24 cellular contexts compared by ENCODE assay signal in the genomic region with DNA sequence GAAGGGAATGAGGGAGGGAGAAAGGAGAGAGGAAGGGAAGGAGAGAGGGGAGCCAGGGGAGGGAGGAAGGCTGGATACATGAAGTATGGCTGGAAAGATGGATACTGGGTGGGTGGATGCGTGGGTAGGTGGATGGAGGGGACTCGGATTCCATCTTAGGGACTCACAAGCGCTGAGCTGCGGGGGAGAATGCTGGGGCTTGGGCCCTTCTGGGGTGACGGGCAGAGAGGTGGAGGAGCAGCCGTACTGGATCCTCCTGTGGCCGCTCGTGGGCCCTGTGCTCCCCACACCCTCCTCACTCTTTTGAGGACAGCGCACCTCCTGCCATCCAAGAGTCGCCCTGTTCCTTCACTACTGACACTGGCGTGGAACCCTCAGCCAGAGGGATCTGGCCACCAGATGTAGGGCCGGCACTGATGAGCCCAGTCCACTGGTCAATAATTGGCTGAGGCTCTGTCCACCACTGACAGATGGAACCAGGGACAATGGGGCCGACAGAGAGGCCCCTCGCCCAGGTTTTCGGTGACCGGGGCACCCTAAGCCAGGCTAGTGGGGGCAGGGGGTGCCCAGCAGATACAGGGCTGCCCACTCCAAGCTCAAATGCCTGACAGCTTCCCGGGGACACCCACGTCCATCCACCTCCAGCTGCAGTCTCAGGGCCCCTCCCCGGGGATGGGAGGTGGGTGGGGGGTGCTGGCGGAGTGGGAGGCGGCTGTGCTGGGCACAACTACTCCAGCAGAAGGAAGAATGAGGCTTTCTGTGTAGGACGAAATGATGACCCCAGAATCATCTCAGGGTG. TPM values are rescaled to one million over a fixed set of nuclear protein-coding genes. Genes with fewer than 3 reads are reported as not detected.
"Had no signal": no experiment of that assay in that cellular context is flagged by ENCODE, and none has a peak within 500 bp of the region (broad histone marks: within the 10 kb centered on the region; RNA-seq: fewer than 3 reads in every experiment).

No MANE protein-coding gene starts in this region.

- DNase-seq: activated CD4-positive, alpha-beta T cell treated with anti-CD3 and anti-CD28 coated beads, Interleukin-2, amount 50 U/mL, for 4 hours; amniotic stem cell; effector CD8-positive, alpha-beta T cell; kidney glomerular epithelial cell; nucleus accumbens; stimulated activated CD4-positive, alpha-beta T cell treated with anti-CD3 and anti-CD28 coated beads, Interleukin-4, amount 100 ng/mL, for 1 hour; stimulated activated naive CD8-positive, alpha-beta T cell treated with anti-CD3 and anti-CD28 coated beads, Interleukin-15, amount 100 ng/mL, for 72 hours; WERI-Rb-1 had no signal

- H3K4me1 Mint-ChIP-seq: activated T-helper 17 cell treated with anti-CD3 and anti-CD28 coated beads, Interleukin-2, amount 50 U/mL, for 72 hours had no signal

- H3K9me3 ChIP-seq: gastrocnemius medialis, suprapubic skin had no signal

- H3K9me3 Mint-ChIP-seq: activated naive CD4-positive, alpha-beta T cell treated with anti-CD3 and anti-CD28 coated beads, Interleukin-2, amount 50 U/mL, for 72 hours; activated T-helper 17 cell treated with anti-CD3 and anti-CD28 coated beads, Interleukin-2, amount 50 U/mL, for 72 hours; dendritic cell treated with granulocyte-macrophage colony-stimulating factor and Interleukin-4, amounts not matched to agents 40 ng/mL and 50 ng/mL, for 4 days; stimulated activated naive CD8-positive, alpha-beta T cell treated with anti-CD3 and anti-CD28 coated beads, Interleukin-15, amount 100 ng/mL, for 72 hours; type B pancreatic cell had no signal

- H3K27ac ChIP-seq: gastrocnemius medialis, SK-N-MC, skin epidermis, suprapubic skin, WERI-Rb-1 had no signal

- H3K36me3 Mint-ChIP-seq: activated naive CD4-positive, alpha-beta T cell treated with anti-CD3 and anti-CD28 coated beads, Interleukin-2, amount 50 U/mL, for 72 hours; type B pancreatic cell had no signal

- H3K36me3 ChIP-seq: gastrocnemius medialis, suprapubic skin, WERI-Rb-1 had no signal

- ATAC-seq: activated naive CD4-positive, alpha-beta T cell treated with anti-CD3 and anti-CD28 coated beads, Interleukin-2, amount 50 U/mL, for 72 hours; activated T-helper 17 cell treated with anti-CD3 and anti-CD28 coated beads, Interleukin-2, amount 50 U/mL, for 72 hours; esophagus mucosa; gastrocnemius medialis; right cardiac atrium; stimulated activated naive CD8-positive, alpha-beta T cell treated with anti-CD3 and anti-CD28 coated beads, Interleukin-15, amount 100 ng/mL, for 72 hours had no signal

- H3K4me3 ChIP-seq: gastrocnemius medialis, SK-N-MC, skin epidermis, suprapubic skin had no signal

- H3K4me1 ChIP-seq: gastrocnemius medialis, suprapubic skin had no signal

- H3K27ac Mint-ChIP-seq: activated naive CD4-positive, alpha-beta T cell treated with anti-CD3 and anti-CD28 coated beads, Interleukin-2, amount 50 U/mL, for 72 hours; activated T-helper 17 cell treated with anti-CD3 and anti-CD28 coated beads, Interleukin-2, amount 50 U/mL, for 72 hours; dendritic cell treated with granulocyte-macrophage colony-stimulating factor and Interleukin-4, amounts not matched to agents 40 ng/mL and 50 ng/mL, for 4 days; nephron; progenitor cell of endocrine pancreas; stimulated activated naive CD8-positive, alpha-beta T cell treated with anti-CD3 and anti-CD28 coated beads, Interleukin-15, amount 100 ng/mL, for 72 hours; type B pancreatic cell had no signal

- H3K4me3 Mint-ChIP-seq: activated T-helper 17 cell treated with anti-CD3 and anti-CD28 coated beads, Interleukin-2, amount 50 U/mL, for 72 hours; dendritic cell treated with granulocyte-macrophage colony-stimulating factor and Interleukin-4, amounts not matched to agents 40 ng/mL and 50 ng/mL, for 4 days; nephron; stimulated activated naive CD8-positive, alpha-beta T cell treated with anti-CD3 and anti-CD28 coated beads, Interleukin-15, amount 100 ng/mL, for 72 hours; type B pancreatic cell had no signal

RNA-seq across cellular contexts. Expression of a gene that starts 4.4 kb away (rescaled TPM):
- total RNA-seq: activated CD8-positive, alpha-beta memory T cell treated with anti-CD3 and anti-CD28 coated beads for 36 hours; activated naive CD4-positive, alpha-beta T cell treated with anti-CD3 and anti-CD28 coated beads, Interleukin-2, amount 50 U/mL, for 72 hours; activated T-helper 17 cell treated with anti-CD3 and anti-CD28 coated beads, Interleukin-2, amount 50 U/mL, for 72 hours; cerebellum; esophagus mucosa; gastrocnemius medialis; lower leg skin; progenitor cell of endocrine pancreas; right cardiac atrium; suprapubic skin; T-helper 2 cell treated with Interferon-gamma antibody and Interleukin-4, amounts not matched to agents 100 ng/mL and 5 ng/mL, for 36 hours had no signal
- polyA plus RNA-seq: right cardiac atrium had no signal

RNA-seq across cellular contexts. Expression of a gene that starts 52.2 kb away (rescaled TPM):
- total RNA-seq: activated CD8-positive, alpha-beta memory T cell treated with anti-CD3 and anti-CD28 coated beads for 36 hours; activated T-helper 17 cell treated with anti-CD3 and anti-CD28 coated beads, Interleukin-2, amount 50 U/mL, for 72 hours; T-helper 2 cell treated with Interferon-gamma antibody and Interleukin-4, amounts not matched to agents 100 ng/mL and 5 ng/mL, for 36 hours had no signal
